In the genomic region with DNA sequence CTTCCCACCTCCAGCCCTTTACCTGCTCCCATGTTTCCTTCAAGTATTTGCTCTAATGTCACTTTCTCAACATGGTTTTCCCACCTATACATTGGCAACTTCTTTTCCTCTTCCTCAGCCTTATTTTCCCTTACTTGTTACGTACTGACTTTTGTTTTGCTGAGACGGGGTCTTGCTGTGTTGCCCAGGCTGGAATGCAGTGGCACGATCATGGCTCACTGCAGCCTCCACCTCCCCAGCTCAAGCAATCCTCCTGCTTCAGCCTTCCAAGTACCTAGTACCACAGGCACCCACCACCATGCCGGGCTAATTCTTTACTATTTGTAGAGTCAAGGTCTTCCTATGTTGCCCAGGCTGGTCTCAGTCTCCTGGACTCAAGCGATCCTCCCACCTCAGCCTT, we compare ENCODE assay signal across 35 cellular contexts. TPM values are rescaled to one million over a fixed set of nuclear protein-coding genes. Genes with fewer than 3 reads are reported as not detected.
"Had no signal": no experiment of that assay in that cellular context is flagged by ENCODE, and none has a peak within 500 bp of the region (broad histone marks: within the 10 kb centered on the region; RNA-seq: fewer than 3 reads in every experiment).

No MANE protein-coding gene starts in this region.

- DNase-seq: activated CD4-positive, alpha-beta memory T cell treated with anti-CD3 and anti-CD28 coated beads, Interleukin-2, amount 10 ng/mL, durations not matched to agents 7 days and 5 days; activated CD4-positive, alpha-beta T cell treated with anti-CD3 and anti-CD28 coated beads for 1 hour; activated CD4-positive, alpha-beta T cell treated with anti-CD3 and anti-CD28 coated beads for 4 hours; activated CD4-positive, alpha-beta T cell treated with anti-CD3 and anti-CD28 coated beads, Interleukin-2, amount 10 ng/mL, durations not matched to agents 7 days and 5 days; activated CD4-positive, alpha-beta T cell treated with anti-CD3 and anti-CD28 coated beads, Interleukin-2, amount 50 U/mL, for 4 hours; activated CD8-positive, alpha-beta memory T cell treated with anti-CD3 and anti-CD28 coated beads, Interleukin-2, amount 50 U/mL, for 48 hours; activated gamma-delta T cell; activated naive CD4-positive, alpha-beta T cell; activated naive CD4-positive, alpha-beta T cell treated with anti-CD3 and anti-CD28 coated beads, Interleukin-2, amount 10 ng/mL, durations not matched to agents 7 days and 5 days; activated naive CD8-positive, alpha-beta T cell treated with anti-CD3 and anti-CD28 coated beads, Interleukin-2, amount 10 ng/mL, durations not matched to agents 7 days and 5 days; activated T-cell treated with anti-CD3 and anti-CD28 coated beads for 4 hours; activated T-cell treated with anti-CD3 and anti-CD28 coated beads, Interleukin-2, amount 50 U/mL, for 24 hours; activated T-cell treated with anti-CD3 and anti-CD28 coated beads, Interleukin-2, amount 50 U/mL, for 72 hours; central memory CD4-positive, alpha-beta T cell; cerebellar nuclear complex; colonic mucosa; effector CD8-positive, alpha-beta T cell; esophagus squamous epithelium; foreskin melanocyte; heart right ventricle; T-helper 2 cell had no signal

- H3K4me3 ChIP-seq: ascending aorta, breast epithelium, cardiac muscle cell, colonic mucosa, esophagus squamous epithelium, gastroesophageal sphincter, heart right ventricle had no signal

- H3K4me1 ChIP-seq: ascending aorta, breast epithelium, colonic mucosa, esophagus squamous epithelium, gastroesophageal sphincter, heart right ventricle had no signal

- FAIRE-seq: endometrium, endothelial cell of umbilical vein had no signal

- H3K9me3 ChIP-seq: ascending aorta, breast epithelium, colonic mucosa, esophagus squamous epithelium, gastroesophageal sphincter, heart right ventricle had no signal

- H3K27ac ChIP-seq: ascending aorta, breast epithelium, cardiac muscle cell, colonic mucosa, epithelial cell of prostate, esophagus squamous epithelium, gastroesophageal sphincter, heart right ventricle had no signal

- H3K4me3 Mint-ChIP-seq: activated CD4-positive, alpha-beta memory T cell treated with anti-CD3 and anti-CD28 coated beads, Interleukin-2, amount 10 ng/mL, durations not matched to agents 7 days and 5 days; activated CD4-positive, alpha-beta T cell treated with anti-CD3 and anti-CD28 coated beads, Interleukin-2, amount 10 ng/mL, durations not matched to agents 7 days and 5 days; activated naive CD4-positive, alpha-beta T cell treated with anti-CD3 and anti-CD28 coated beads, Interleukin-2, amount 10 ng/mL, durations not matched to agents 7 days and 5 days; activated naive CD8-positive, alpha-beta T cell treated with anti-CD3 and anti-CD28 coated beads, Interleukin-2, amount 10 ng/mL, durations not matched to agents 7 days and 5 days; activated T-cell treated with anti-CD3 and anti-CD28 coated beads, Interleukin-2, amount 50 U/mL, for 24 hours; activated T-cell treated with anti-CD3 and anti-CD28 coated beads, Interleukin-2, amount 50 U/mL, for 72 hours; brain had no signal

- H3K36me3 Mint-ChIP-seq: activated naive CD4-positive, alpha-beta T cell treated with anti-CD3 and anti-CD28 coated beads, Interleukin-2, amount 10 ng/mL, durations not matched to agents 7 days and 5 days; activated naive CD4-positive, alpha-beta T cell treated with anti-CD3 and anti-CD28 coated beads, Interleukin-2, amount 50 U/mL, for 72 hours; activated naive CD8-positive, alpha-beta T cell treated with anti-CD3 and anti-CD28 coated beads, Interleukin-2, amount 10 ng/mL, durations not matched to agents 7 days and 5 days; brain had no signal

- H3K27me3 ChIP-seq: ascending aorta, cardiac muscle cell, colonic mucosa had no signal

- H3K27me3 Mint-ChIP-seq: activated CD4-positive, alpha-beta T cell treated with anti-CD3 and anti-CD28 coated beads, Interleukin-2, amount 10 ng/mL, durations not matched to agents 7 days and 5 days had no signal

- H3K27ac Mint-ChIP-seq: activated CD4-positive, alpha-beta memory T cell treated with anti-CD3 and anti-CD28 coated beads, Interleukin-2, amount 10 ng/mL, durations not matched to agents 7 days and 5 days; activated CD4-positive, alpha-beta T cell treated with anti-CD3 and anti-CD28 coated beads, Interleukin-2, amount 10 ng/mL, durations not matched to agents 7 days and 5 days; activated naive CD4-positive, alpha-beta T cell treated with anti-CD3 and anti-CD28 coated beads, Interleukin-2, amount 10 ng/mL, durations not matched to agents 7 days and 5 days; activated naive CD4-positive, alpha-beta T cell treated with anti-CD3 and anti-CD28 coated beads, Interleukin-2, amount 50 U/mL, for 72 hours; activated naive CD8-positive, alpha-beta T cell treated with anti-CD3 and anti-CD28 coated beads, Interleukin-2, amount 10 ng/mL, durations not matched to agents 7 days and 5 days; activated T-cell treated with anti-CD3 and anti-CD28 coated beads, Interleukin-2, amount 50 U/mL, for 24 hours; activated T-cell treated with anti-CD3 and anti-CD28 coated beads, Interleukin-2, amount 50 U/mL, for 72 hours; brain had no signal

- ATAC-seq: activated naive CD4-positive, alpha-beta T cell treated with anti-CD3 and anti-CD28 coated beads, Interleukin-2, amount 50 U/mL, for 72 hours; activated T-cell treated with anti-CD3 and anti-CD28 coated beads, Interleukin-2, amount 50 U/mL, for 72 hours; gastroesophageal sphincter; heart right ventricle had no signal

- H3K9me3 Mint-ChIP-seq: activated CD4-positive, alpha-beta memory T cell treated with anti-CD3 and anti-CD28 coated beads, Interleukin-2, amount 10 ng/mL, durations not matched to agents 7 days and 5 days; activated CD4-positive, alpha-beta T cell treated with anti-CD3 and anti-CD28 coated beads, Interleukin-2, amount 10 ng/mL, durations not matched to agents 7 days and 5 days; activated naive CD4-positive, alpha-beta T cell treated with anti-CD3 and anti-CD28 coated beads, Interleukin-2, amount 10 ng/mL, durations not matched to agents 7 days and 5 days; activated naive CD4-positive, alpha-beta T cell treated with anti-CD3 and anti-CD28 coated beads, Interleukin-2, amount 50 U/mL, for 72 hours; activated naive CD8-positive, alpha-beta T cell treated with anti-CD3 and anti-CD28 coated beads, Interleukin-2, amount 10 ng/mL, durations not matched to agents 7 days and 5 days; activated T-cell treated with anti-CD3 and anti-CD28 coated beads, Interleukin-2, amount 50 U/mL, for 24 hours; activated T-cell treated with anti-CD3 and anti-CD28 coated beads, Interleukin-2, amount 50 U/mL, for 72 hours; brain had no signal

- H3K36me3 ChIP-seq: ascending aorta, breast epithelium, cardiac muscle cell, colonic mucosa, esophagus squamous epithelium, gastroesophageal sphincter, heart right ventricle had no signal

- H3K4me1 Mint-ChIP-seq: brain had no signal

RNA-seq across cellular contexts. Expression of a gene that starts 5.0 kb away (rescaled TPM):
- total RNA-seq: activated CD4-positive, alpha-beta memory T cell treated with anti-CD3 and anti-CD28 coated beads, Interleukin-2, amount 10 ng/mL, durations not matched to agents 7 days and 5 days; activated CD4-positive, alpha-beta T cell treated with anti-CD3 and anti-CD28 coated beads, Interleukin-2, amount 10 ng/mL, durations not matched to agents 7 days and 5 days; activated naive CD4-positive, alpha-beta T cell treated with anti-CD3 and anti-CD28 coated beads, Interleukin-2, amount 50 U/mL, for 72 hours; activated naive CD8-positive, alpha-beta T cell treated with anti-CD3 and anti-CD28 coated beads, Interleukin-2, amount 10 ng/mL, durations not matched to agents 7 days and 5 days; activated T-cell treated with anti-CD3 and anti-CD28 coated beads, Interleukin-2, amount 50 U/mL, for 72 hours; ascending aorta; breast epithelium; colonic mucosa; dermis microvascular lymphatic vessel endothelial cell; endothelial cell of umbilical vein; esophagus squamous epithelium; fibroblast of lung; fibroblast of villous mesenchyme; gastroesophageal sphincter; glomerular endothelial cell; heart right ventricle had no signal
- polyA plus RNA-seq: cardiac muscle cell, endothelial cell of umbilical vein, esophagus, fibroblast of lung, heart right ventricle had no signal

RNA-seq across cellular contexts. Expression of a gene that starts 44.7 kb away (rescaled TPM):
- total RNA-seq: activated CD4-positive, alpha-beta memory T cell treated with anti-CD3 and anti-CD28 coated beads, Interleukin-2, amount 10 ng/mL, durations not matched to agents 7 days and 5 days; activated CD4-positive, alpha-beta T cell treated with anti-CD3 and anti-CD28 coated beads, Interleukin-2, amount 10 ng/mL, durations not matched to agents 7 days and 5 days; ascending aorta; colonic mucosa; dermis microvascular lymphatic vessel endothelial cell; endothelial cell of umbilical vein; esophagus squamous epithelium; fibroblast of lung; fibroblast of villous mesenchyme; gastroesophageal sphincter; glomerular endothelial cell had no signal
- polyA plus RNA-seq: endothelial cell of umbilical vein, esophagus, fibroblast of lung, heart right ventricle had no signal

RNA-seq across cellular contexts. Expression of a gene that starts 49.1 kb away (rescaled TPM):
- total RNA-seq: ascending aorta, dermis microvascular lymphatic vessel endothelial cell, endothelial cell of umbilical vein, gastroesophageal sphincter, glomerular endothelial cell had no signal
- polyA plus RNA-seq: endothelial cell of umbilical vein, fibroblast of lung, heart right ventricle had no signal
